In genomic region chr1:113146242-113147072, GRCh38 we compare ENCODE assay signal across 11 cellular contexts.
DNase-seq lines count a peak whose midpoint lies in the region; ATAC-seq and TF ChIP-seq lines count a peak whose summit lies in the region.
"Had no signal": no experiment of that assay in that cellular context is flagged by ENCODE, and none has a peak within 500 bp of the region (broad histone marks: within the 10 kb centered on the region; RNA-seq: fewer than 3 reads in every experiment).

No MANE protein-coding gene starts in this region.

- ATAC-seq in SK-N-SH treated with all-trans-retinoic acid at 6 μM for 48 hours (peak; percentile 82), HG03135 (IDR thresholded peaks at IDR 0.05; ENCODE audit: unreplicated experiment) (no peak)
- peak; percentile 41 for ATAC-seq in stimulated activated memory B cell treated with anti-CD40 and anti-IgM and Interleukin-4, amounts not matched to agents 10 μg/mL and 1 μg/mL and 100 μg/mL, for 72 hours

- peak; percentile 8 for DNase-seq in activated effector memory CD4-positive, alpha-beta T cell treated with Interleukin-2 at 50 U/mL for 16 hours
- DNase-seq in activated effector memory CD4-positive, alpha-beta T cell treated with anti-CD3 and anti-CD28 coated beads, Interleukin-2, amount 50 U/mL, for 16 hours = no peak
- DNase-seq in dermis blood vessel endothelial cell (peak; percentile 32), AG08396 (ENCODE audit: low spot score) (no peak)
- no peak for DNase-seq in activated T-helper 2 cell treated with anti-CD3 and anti-CD28 coated beads, Interferon-gamma antibody, Interleukin-2, Interleukin-4, amounts not matched to agents 10 μg/mL and 5 μg/mL and 100 μg/mL, durations not matched to agents 14 hours and 24 hours and 36 hours (ENCODE audit: low spot score)
- DNase-seq: nucleus accumbens, thyroid gland had no signal

- H3K27me3 Mint-ChIP-seq in stimulated activated memory B cell treated with anti-CD40 and anti-IgM and Interleukin-4, amounts not matched to agents 10 μg/mL and 1 μg/mL and 100 μg/mL, for 72 hours = no peaks in the 10 kb centered on the region
- no peaks in the 10 kb centered on the region for H3K27me3 Mint-ChIP-seq in activated T-helper 2 cell treated with anti-CD3 and anti-CD28 coated beads, Interferon-gamma antibody, Interleukin-2, Interleukin-4, amounts not matched to agents 10 μg/mL and 5 μg/mL and 100 μg/mL, durations not matched to agents 14 hours and 24 hours and 36 hours (ENCODE audit: low read depth)

- no peak overlapping the region for H3K4me3 Mint-ChIP-seq in stimulated activated memory B cell treated with anti-CD40 and anti-IgM and Interleukin-4, amounts not matched to agents 10 μg/mL and 1 μg/mL and 100 μg/mL, for 72 hours
- no peak overlapping the region for H3K4me3 Mint-ChIP-seq in activated T-helper 2 cell treated with anti-CD3 and anti-CD28 coated beads, Interferon-gamma antibody, Interleukin-2, Interleukin-4, amounts not matched to agents 10 μg/mL and 5 μg/mL and 100 μg/mL, durations not matched to agents 14 hours and 24 hours and 36 hours (ENCODE audit: low read depth)
- H3K4me3 Mint-ChIP-seq: IgD-negative memory B cell had no signal

- intact Hi-C loops in activated T-helper 2 cell treated with anti-CD3 and anti-CD28 coated beads, Interferon-gamma antibody, Interleukin-2, Interleukin-4, amounts not matched to agents 10 μg/mL and 5 μg/mL and 100 μg/mL, durations not matched to agents 14 hours and 24 hours and 36 hours (cut with micrococcal nuclease) = no loop called here

- no peak overlapping the region for H3K27ac Mint-ChIP-seq in stimulated activated memory B cell treated with anti-CD40 and anti-IgM and Interleukin-4, amounts not matched to agents 10 μg/mL and 1 μg/mL and 100 μg/mL, for 72 hours
- no peak overlapping the region for H3K27ac Mint-ChIP-seq in activated T-helper 2 cell treated with anti-CD3 and anti-CD28 coated beads, Interferon-gamma antibody, Interleukin-2, Interleukin-4, amounts not matched to agents 10 μg/mL and 5 μg/mL and 100 μg/mL, durations not matched to agents 14 hours and 24 hours and 36 hours

- no peaks in the 10 kb centered on the region for H3K9me3 Mint-ChIP-seq in stimulated activated memory B cell treated with anti-CD40 and anti-IgM and Interleukin-4, amounts not matched to agents 10 μg/mL and 1 μg/mL and 100 μg/mL, for 72 hours
- H3K9me3 Mint-ChIP-seq in activated T-helper 2 cell treated with anti-CD3 and anti-CD28 coated beads, Interferon-gamma antibody, Interleukin-2, Interleukin-4, amounts not matched to agents 10 μg/mL and 5 μg/mL and 100 μg/mL, durations not matched to agents 14 hours and 24 hours and 36 hours = no peaks in the 10 kb centered on the region
- H3K9me3 Mint-ChIP-seq: IgD-negative memory B cell had no signal

- H3K4me1 Mint-ChIP-seq in stimulated activated memory B cell treated with anti-CD40 and anti-IgM and Interleukin-4, amounts not matched to agents 10 μg/mL and 1 μg/mL and 100 μg/mL, for 72 hours = no peaks in the 10 kb centered on the region
- peaks cover 31% of the 10 kb centered on the region for H3K4me1 Mint-ChIP-seq in activated T-helper 2 cell treated with anti-CD3 and anti-CD28 coated beads, Interferon-gamma antibody, Interleukin-2, Interleukin-4, amounts not matched to agents 10 μg/mL and 5 μg/mL and 100 μg/mL, durations not matched to agents 14 hours and 24 hours and 36 hours (ENCODE audit: low read depth)

- no peaks in the 10 kb centered on the region for H3K36me3 Mint-ChIP-seq in stimulated activated memory B cell treated with anti-CD40 and anti-IgM and Interleukin-4, amounts not matched to agents 10 μg/mL and 1 μg/mL and 100 μg/mL, for 72 hours
- H3K36me3 Mint-ChIP-seq in activated T-helper 2 cell treated with anti-CD3 and anti-CD28 coated beads, Interferon-gamma antibody, Interleukin-2, Interleukin-4, amounts not matched to agents 10 μg/mL and 5 μg/mL and 100 μg/mL, durations not matched to agents 14 hours and 24 hours and 36 hours (ENCODE audit: low read depth) = no peaks in the 10 kb centered on the region
- H3K36me3 Mint-ChIP-seq: IgD-negative memory B cell had no signal

TF ChIP-seq in SK-N-SH treated with all-trans-retinoic acid at 6 μM for 48 hours, 23 proteins besides CTCF, POLR2A, EP300 and RAD21:
- TF ChIP-seq GLIS3 (CRISPR knock-in tag; IDR thresholded peaks at IDR 0.05) = no peak
- TF ChIP-seq POU6F1 (CRISPR knock-in tag; IDR thresholded peaks at IDR 0.05; ENCODE audit: borderline replicate concordance, low read depth) = no peak
- TF ChIP-seq TSHZ2 (CRISPR knock-in tag; IDR thresholded peaks at IDR 0.05) = 0 out of 2 replicates have a peak, but pooled peaks have one; percentile 33
- TF ChIP-seq CREB5 (CRISPR knock-in tag; IDR thresholded peaks at IDR 0.05; ENCODE audit: low read depth) = no peak
- no peak for TF ChIP-seq CSDC2 (CRISPR knock-in tag; IDR thresholded peaks at IDR 0.05)
- peak; percentile 35; the same call in 1 of the 2 replicates for TF ChIP-seq TCF4 (CRISPR knock-in tag; IDR thresholded peaks at IDR 0.05; ENCODE audit: borderline replicate concordance)
- no peak for TF ChIP-seq CSRNP3 (CRISPR knock-in tag; IDR thresholded peaks at IDR 0.05)
- TF ChIP-seq ESRRG (CRISPR knock-in tag; IDR thresholded peaks at IDR 0.05) = no peak
- no peak for TF ChIP-seq BACH2 (CRISPR knock-in tag; IDR thresholded peaks at IDR 0.05; ENCODE audit: borderline replicate concordance)
- TF ChIP-seq TOX (CRISPR knock-in tag; IDR thresholded peaks at IDR 0.05; ENCODE audit: borderline replicate concordance) = no peak
- TF ChIP-seq ZFP30 (CRISPR knock-in tag; IDR thresholded peaks at IDR 0.05) = peak; percentile 76
- no peak for TF ChIP-seq RARB (CRISPR knock-in tag; IDR thresholded peaks at IDR 0.05)
TF ChIP-seq in SK-N-SH treated with all-trans-retinoic acid at 6 μM for 48 hours: peak in this region for 3.

Comparison
In these comparisons a context has a peak if more than half of its experiments do, and no peak if none do; other contexts are left out.
1. DNase-seq: peak in activated effector memory CD4-positive, alpha-beta T cell treated with Interleukin-2 at 50 U/mL for 16 hours (single experiment) and dermis blood vessel endothelial cell (single experiment); none in activated effector memory CD4-positive, alpha-beta T cell treated with anti-CD3 and anti-CD28 coated beads, Interleukin-2, amount 50 U/mL, for 16 hours (single experiment), AG08396 (single experiment) and activated T-helper 2 cell treated with anti-CD3 and anti-CD28 coated beads, Interferon-gamma antibody, Interleukin-2, Interleukin-4, amounts not matched to agents 10 μg/mL and 5 μg/mL and 100 μg/mL, durations not matched to agents 14 hours and 24 hours and 36 hours (single experiment).